ENCODE assay signal across 7 cellular contexts in the genomic region with DNA sequence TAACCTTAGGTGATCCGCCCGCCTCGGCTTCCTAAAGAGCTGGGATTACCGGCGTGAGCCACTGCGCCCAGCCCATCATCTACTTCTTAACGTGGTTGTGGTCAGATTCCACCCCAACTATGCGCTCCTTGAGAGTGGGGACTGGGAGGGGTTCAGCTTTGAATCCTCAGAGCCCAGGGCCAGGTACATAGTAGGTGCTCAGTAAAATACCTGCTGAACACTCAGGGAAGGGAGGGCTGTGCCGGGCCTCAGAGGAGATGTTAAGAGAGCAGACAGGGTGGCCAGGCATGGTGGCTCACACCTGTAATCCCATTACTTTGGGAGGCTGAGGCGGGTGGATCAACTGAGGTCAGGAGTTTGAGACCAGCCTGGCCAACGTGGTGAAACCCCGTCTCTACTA. TPM values are rescaled to one million over a fixed set of nuclear protein-coding genes. Genes with fewer than 3 reads are reported as not detected.
DNase-seq lines count a peak whose midpoint lies in the region; ATAC-seq and TF ChIP-seq lines count a peak whose summit lies in the region.

No MANE protein-coding gene starts in this region.

- peak overlapping the region; percentile 95 for H3K27ac Mint-ChIP-seq in T-helper 17 cell
- peak overlapping the region; percentile 92 for H3K27ac Mint-ChIP-seq in stimulated activated effector memory CD8-positive, alpha-beta T cell treated with anti-CD3 and anti-CD28 coated beads, Interleukin-12 subunit alpha, Interleukin-12 subunit beta, amount 100 ng/mL, for 72 hours

- H2AFZ ChIP-seq in HCT116 (ENCODE audit: low read depth, low read length, poor library complexity, severe bottlenecking) (no peak overlapping the region), trophoblast cell (ENCODE audit: insufficient read depth, low read length, poor library complexity) (no peak overlapping the region)

- H4K8ac ChIP-seq in trophoblast cell (ENCODE audit: low read depth, low read length) = no peak overlapping the region

- CTCF ChIA-PET in HCT116 (lab: Charles Lee) = interaction anchor here (1.1 to 1.9 kb wide), 4 partner anchors 10 to 67 kb away, joined by 3 to 6 read pairs (median 5); partner anchors contain the start of gene PDXP

- intact Hi-C loops in HCT116 (cut with micrococcal nuclease) = no loop called here
- intact Hi-C loops in esophagus squamous epithelium (cut with DNase I) = no loop called here

- no TSS peak for BruUV-seq in HCT116 (replicated peaks; lab: Mats Ljungman, UMichigan)

- H3K9me3 Mint-ChIP-seq in stimulated activated effector memory CD8-positive, alpha-beta T cell treated with anti-CD3 and anti-CD28 coated beads, Interleukin-12 subunit alpha, Interleukin-12 subunit beta, amount 100 ng/mL, for 72 hours = no peaks in the 10 kb centered on the region

- H3K18ac ChIP-seq in trophoblast cell (ENCODE audit: low read length) = no peak overlapping the region

- TF ChIP-seq RAD21 in HCT116 (IDR thresholded peaks at IDR 0.05; ENCODE audit: low read depth) = no peak

- no peak overlapping the region for H4K91ac ChIP-seq in trophoblast cell (ENCODE audit: low read depth, low read length)

- H3K4me2 ChIP-seq in HCT116 (ENCODE audit: low read length) (peak overlapping the region; percentile 98), trophoblast cell (ENCODE audit: low read length) (no peak overlapping the region)

- no peak overlapping the region for H2AK5ac ChIP-seq in trophoblast cell (ENCODE audit: low read length)

- no peak overlapping the region for H3K23ac ChIP-seq in trophoblast cell (ENCODE audit: low read length)

- H3K27me3 ChIP-seq in HCT116 (ENCODE audit: insufficient read depth, low read length) (no peaks in the 10 kb centered on the region), esophagus squamous epithelium (no peaks in the 10 kb centered on the region), trophoblast cell (ENCODE audit: insufficient read depth, low read length) (no peaks in the 10 kb centered on the region)

- H3K4ac ChIP-seq in trophoblast cell (ENCODE audit: low read depth, low read length) = no peak overlapping the region

- H2BK120ac ChIP-seq in trophoblast cell (ENCODE audit: insufficient read depth, low read length, poor library complexity) = no peak overlapping the region

- no peaks in the 10 kb centered on the region for H3K27me3 Mint-ChIP-seq in T-helper 17 cell

- no peak overlapping the region for H4K12ac ChIP-seq in trophoblast cell (ENCODE audit: low read depth, low read length)

- 68 to 78% methylated on average over 8 of the region's 12 CpGs for WGBS in esophagus squamous epithelium, 2 donors
- WGBS in trophoblast cell (ENCODE audit: extremely low coverage, insufficient coverage, insufficient read length) = no CpG with 5 or more reads among the region's 12 CpGs

- POLR2A ChIA-PET in HCT116 (lab: Charles Lee) = interaction anchor here (1.1 to 4.6 kb wide), 5 partner anchors 12 to 109 kb away, joined by 4 to 71 read pairs (median 10); partner anchors contain the start of genes GGA1, NOL12 and PDXP

- H3K4me1 ChIP-seq in HCT116 (ENCODE audit: control insufficient read depth in 1 of 2, insufficient read depth in 2 of 2, low read length in 2 of 2) = peaks cover 35 to 61% of the 10 kb centered on the region in 2 experiments
- peaks cover 32 to 68% (median 44%) of the 10 kb centered on the region in 3 donors for H3K4me1 ChIP-seq in esophagus squamous epithelium
- peaks cover 6 to 11% of the 10 kb centered on the region in 2 experiments for H3K4me1 ChIP-seq in trophoblast cell (ENCODE audit: control insufficient read depth in 1 of 2, insufficient read depth in 2 of 2, low read length in 2 of 2)

- H2BK5ac ChIP-seq in trophoblast cell (ENCODE audit: low read depth, low read length, poor library complexity) = no peak overlapping the region

- no peak for TF ChIP-seq CTCF in HCT116 (IDR thresholded peaks at IDR 0.05 in 2 of 3, conservative IDR thresholded peaks at IDR 0.05 in 1 of 3; ENCODE audit: borderline replicate concordance in 1 of 3, insufficient read depth in 1 of 3, low read depth in 2 of 3, low read length in 2 of 3)
- no peak for TF ChIP-seq CTCF in esophagus squamous epithelium (IDR thresholded peaks at IDR 0.05)

- peak overlapping the region; percentile 97 for H3K27ac ChIP-seq in HCT116 (ENCODE audit: low read depth, low read length)
- peak overlapping the region; percentile 78 to 95 (median 90) for H3K27ac ChIP-seq in esophagus squamous epithelium
- no peak overlapping the region for H3K27ac ChIP-seq in trophoblast cell (ENCODE audit: low read depth, low read length)

- peaks cover 9% of the 10 kb centered on the region for H3K79me1 ChIP-seq in trophoblast cell (ENCODE audit: low read length)

- H4K20me1 ChIP-seq in HCT116 (ENCODE audit: insufficient read depth) = no peaks in the 10 kb centered on the region

- H3K4me1 Mint-ChIP-seq in T-helper 17 cell = peaks cover 39% of the 10 kb centered on the region
- peaks cover 48% of the 10 kb centered on the region for H3K4me1 Mint-ChIP-seq in stimulated activated effector memory CD8-positive, alpha-beta T cell treated with anti-CD3 and anti-CD28 coated beads, Interleukin-12 subunit alpha, Interleukin-12 subunit beta, amount 100 ng/mL, for 72 hours

- peak overlapping the region; percentile 76 for H3K4me3 Mint-ChIP-seq in T-helper 17 cell
- peak overlapping the region; percentile 79 for H3K4me3 Mint-ChIP-seq in stimulated activated effector memory CD8-positive, alpha-beta T cell treated with anti-CD3 and anti-CD28 coated beads, Interleukin-12 subunit alpha, Interleukin-12 subunit beta, amount 100 ng/mL, for 72 hours

- H3K9ac ChIP-seq in HCT116 (ENCODE audit: low read length) (no peak overlapping the region), trophoblast cell (ENCODE audit: low read length) (no peak overlapping the region)

- H2BK12ac ChIP-seq in trophoblast cell (ENCODE audit: low read length) = no peak overlapping the region

- H3K9me3 ChIP-seq in HCT116 (ENCODE audit: control insufficient read depth in 1 of 2, insufficient read depth in 1 of 2, low read depth in 1 of 2, low read length in 2 of 2) (no peaks in the 10 kb centered on the region), T-helper 17 cell (ENCODE audit: control insufficient read depth, low read length, poor library complexity, severe bottlenecking) (no peaks in the 10 kb centered on the region), esophagus squamous epithelium (no peaks in the 10 kb centered on the region), trophoblast cell (ENCODE audit: insufficient read depth, low read depth, low read length) (no peaks in the 10 kb centered on the region)

- peaks cover 2 to 6% of the 10 kb centered on the region in 2 experiments; a peak in 2 of 4 replicates for H3K36me3 ChIP-seq in HCT116 (ENCODE audit: control insufficient read depth in 1 of 2, insufficient read depth in 2 of 2, low read length in 2 of 2)
- H3K36me3 ChIP-seq in esophagus squamous epithelium = no peaks in the 10 kb centered on the region
- H3K36me3 ChIP-seq in trophoblast cell (ENCODE audit: control insufficient read depth in 1 of 2, insufficient read depth in 2 of 2, low read length in 2 of 2) = no peaks in the 10 kb centered on the region

- H3K4me3 ChIP-seq in HCT116 (replicated peaks in 1 of 2; ENCODE audit: low read depth in 1 of 2, low read length in 2 of 2) (no peak overlapping the region), esophagus squamous epithelium (no peak overlapping the region), trophoblast cell (ENCODE audit: low read depth, low read length) (no peak overlapping the region)

- peaks cover 2% of the 10 kb centered on the region for H3K36me3 Mint-ChIP-seq in T-helper 17 cell (ENCODE audit: low read depth)
- H3K36me3 Mint-ChIP-seq in stimulated activated effector memory CD8-positive, alpha-beta T cell treated with anti-CD3 and anti-CD28 coated beads, Interleukin-12 subunit alpha, Interleukin-12 subunit beta, amount 100 ng/mL, for 72 hours = peaks cover 42% of the 10 kb centered on the region

- H3K79me2 ChIP-seq in HCT116 (ENCODE audit: insufficient read depth, low read length) (peaks cover 13% of the 10 kb centered on the region; the same call in 1 of the 2 replicates), trophoblast cell (ENCODE audit: control insufficient read depth, insufficient read depth, low read length, poor library complexity) (no peaks in the 10 kb centered on the region)

- H3K9me2 ChIP-seq in HCT116 (ENCODE audit: insufficient read depth) = no peaks in the 10 kb centered on the region

- RAD21 ChIA-PET in HCT116 (lab: Charles Lee; ENCODE audit: low non-redundant PET in 1 of 2, low total read pairs in 2 of 2, uncharacterized antibody in 2 of 2, unreplicated experiment in 2 of 2) = no interaction called here

- DNase-seq in HCT116 (ENCODE audit: low read depth, low spot score) = no peak
- no peak for DNase-seq in T-helper 17 cell
- DNase-seq in esophagus squamous epithelium (lab: John Stamatoyannopoulos, UW) = no peak
- no peak for DNase-seq in stimulated activated effector memory CD8-positive, alpha-beta T cell treated with anti-CD3 and anti-CD28 coated beads, Interleukin-12 subunit alpha, Interleukin-12 subunit beta, amount 100 ng/mL, for 72 hours (ENCODE audit: low spot score in 2 of 2)
- DNase-seq in trophoblast cell = no peak
- DNase-seq in mucosa of gallbladder (ENCODE audit: low spot score) = no peak

- H3K14ac ChIP-seq in trophoblast cell (ENCODE audit: low read length) = no peak overlapping the region

- ATAC-seq in HCT116 (no peak), T-helper 17 cell (no peak), HG03469 (IDR thresholded peaks at IDR 0.05; ENCODE audit: unreplicated experiment) (no peak)
- no peak for ATAC-seq in stimulated activated effector memory CD8-positive, alpha-beta T cell treated with anti-CD3 and anti-CD28 coated beads, Interleukin-12 subunit alpha, Interleukin-12 subunit beta, amount 100 ng/mL, for 72 hours

- no peak for TF ChIP-seq POLR2A in HCT116 (IDR thresholded peaks at IDR 0.05; ENCODE audit: borderline replicate concordance, extremely low read depth, insufficient read depth, insufficient read length)
- no peak for TF ChIP-seq POLR2A in esophagus squamous epithelium (IDR thresholded peaks at IDR 0.05)

RNA-seq across cellular contexts. Expression of gene LGALS1, which starts 1.2 kb away (rescaled TPM):
- total RNA-seq in HCT116 (2021; ENCODE audit: unreplicated experiment) = 1,080 TPM
- 2,758 and 2,875 TPM in 2 replicates for polyA plus RNA-seq in HCT116 (2012)
- total RNA-seq in T-helper 17 cell = 100 to 1,000 TPM; 152 to 154 TPM
- 100 to 1,000 TPM in 2 of 4 donors, 10 to 100 TPM in 2; 25.4 to 261 (median 92.3) TPM for total RNA-seq in esophagus squamous epithelium
- polyA plus RNA-seq in trophoblast cell (2013) = 6.6 and 7.0 TPM in 2 replicates
- 587 TPM for total RNA-seq in mucosa of gallbladder

RNA-seq across cellular contexts. Expression of gene NOL12, which starts 11.9 kb away (rescaled TPM):
- total RNA-seq in HCT116 (2021; ENCODE audit: unreplicated experiment) (31.4 TPM), T-helper 17 cell (10 to 100 TPM; 26.2 to 34.8 TPM), esophagus squamous epithelium (10 to 100 TPM; 34.3 to 44.5 (median 40.8) TPM), mucosa of gallbladder (27.1 TPM)
- polyA plus RNA-seq in HCT116 (2012) = 19.2 and 28.2 TPM in 2 replicates
- 17.0 and 18.8 TPM in 2 replicates for polyA plus RNA-seq in trophoblast cell (2013)

RNA-seq across cellular contexts. Expression of gene PDXP, which starts 15.7 kb away (rescaled TPM):
- total RNA-seq in HCT116 (2021; ENCODE audit: unreplicated experiment) = 42.7 TPM
- polyA plus RNA-seq in HCT116 (2012) = 43.9 and 52.6 TPM in 2 replicates
- 1 to 10 TPM; 2.6 to 3.0 TPM for total RNA-seq in T-helper 17 cell
- total RNA-seq in esophagus squamous epithelium = 1 to 10 TPM; 2.3 to 4.1 (median 2.9) TPM
- 5.5 and 5.8 TPM in 2 replicates for polyA plus RNA-seq in trophoblast cell (2013)
- total RNA-seq in mucosa of gallbladder = 12.1 TPM

RNA-seq across cellular contexts. Expression of gene TRIOBP, which starts 22.6 kb away (rescaled TPM):
- 244 TPM for total RNA-seq in HCT116 (2021; ENCODE audit: unreplicated experiment)
- polyA plus RNA-seq in HCT116 (2012) = 229 and 253 TPM in 2 replicates
- 10 to 100 TPM; 14.3 to 18.8 TPM for total RNA-seq in T-helper 17 cell
- 100 to 1,000 TPM in 2 of 4 donors, 10 to 100 TPM in 2; 67.6 to 149 (median 108) TPM for total RNA-seq in esophagus squamous epithelium
- polyA plus RNA-seq in trophoblast cell (2013) = 47.7 and 49.4 TPM in 2 replicates
- total RNA-seq in mucosa of gallbladder = 119 TPM

RNA-seq across cellular contexts. Expression of gene SH3BP1, which starts 34.8 kb away (rescaled TPM):
- total RNA-seq in HCT116 (2021; ENCODE audit: unreplicated experiment) = 48.4 TPM
- polyA plus RNA-seq in HCT116 (2012) = 72.9 and 82.7 TPM in 2 replicates
- 10 to 100 TPM; 79.7 to 97.5 TPM for total RNA-seq in T-helper 17 cell
- 10 to 100 TPM; 33.8 to 53.4 (median 42.0) TPM for total RNA-seq in esophagus squamous epithelium
- 34.1 and 35.7 TPM in 2 replicates for polyA plus RNA-seq in trophoblast cell (2013)
- total RNA-seq in mucosa of gallbladder = 13.6 TPM
